Comparison of ENCODE assay signal across 10 cellular contexts in the genomic region with DNA sequence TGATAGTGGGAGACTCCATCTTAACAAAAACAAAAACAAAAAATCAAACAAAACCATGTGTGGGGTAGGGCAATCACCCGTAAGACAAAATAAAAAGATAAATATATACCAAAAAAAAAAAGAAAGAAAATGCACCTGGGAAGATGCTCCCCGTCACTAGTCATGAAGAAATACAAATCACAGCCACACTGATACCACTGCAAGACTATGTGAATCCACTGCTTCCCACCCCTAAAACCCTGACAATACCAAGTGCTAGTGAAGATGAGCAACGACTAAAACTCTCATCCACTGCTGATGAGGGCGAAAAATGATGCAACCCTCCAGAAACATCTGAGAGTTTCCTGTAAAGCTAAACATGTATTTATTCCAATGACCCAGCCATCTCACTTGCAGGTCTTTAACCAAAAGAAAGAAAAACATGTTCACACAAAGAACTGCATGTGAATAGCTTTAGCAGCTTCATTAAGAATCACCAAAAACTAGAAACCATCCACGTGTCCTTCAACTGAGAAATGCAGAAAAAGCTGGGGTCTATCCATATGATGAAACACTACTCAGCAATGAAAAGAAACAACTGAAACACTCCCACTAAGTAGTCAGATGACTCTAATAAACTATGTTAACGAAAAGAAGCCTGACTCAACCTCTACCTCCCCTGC. TPM values are rescaled to one million over a fixed set of nuclear protein-coding genes. Genes with fewer than 3 reads are reported as not detected.
DNase-seq lines count a peak whose midpoint lies in the region; ATAC-seq and TF ChIP-seq lines count a peak whose summit lies in the region.
"Had no signal": no experiment of that assay in that cellular context is flagged by ENCODE, and none has a peak within 500 bp of the region (broad histone marks: within the 10 kb centered on the region; RNA-seq: fewer than 3 reads in every experiment).

No MANE protein-coding gene starts in this region.

- no peak overlapping the region for H3K4me3 ChIP-seq in CD4-positive, alpha-beta memory T cell (ENCODE audit: low read length in 2 of 2)
- H3K4me3 ChIP-seq in Karpas-422 (ENCODE audit: low read length) = no peak overlapping the region
- H3K4me3 ChIP-seq in uterus = no peak overlapping the region
- H3K4me3 ChIP-seq: adrenal gland, psoas muscle had no signal

- peaks cover 7 to 11% of the 10 kb centered on the region in 2 donors for H3K36me3 Mint-ChIP-seq in CD4-positive, alpha-beta memory T cell
- peaks cover 2% of the 10 kb centered on the region for H3K36me3 Mint-ChIP-seq in activated naive CD8-positive, alpha-beta T cell
- H3K36me3 Mint-ChIP-seq in mesothelial cell of epicardium = peaks cover 5% of the 10 kb centered on the region

- POLR2A ChIA-PET in CD4-positive, alpha-beta memory T cell (lab: Charles Lee; ENCODE audit: partially characterized antibody) = interaction anchor here (1.5 kb wide), 1 partner anchor 18 kb away, joined by 4 read pairs; no protein-coding TSS in a partner anchor

- H3K4me1 ChIP-seq in CD4-positive, alpha-beta memory T cell (ENCODE audit: insufficient read depth, low read length) = peaks cover 95% of the 10 kb centered on the region
- H3K4me1 ChIP-seq in Karpas-422 (ENCODE audit: low read length) = peaks cover 74% of the 10 kb centered on the region
- peaks cover 14 to 25% of the 10 kb centered on the region in 2 donors for H3K4me1 ChIP-seq in uterus

- peaks cover 62 to 97% (median 82%) of the 10 kb centered on the region in 4 donors for H3K4me1 Mint-ChIP-seq in CD4-positive, alpha-beta memory T cell
- H3K4me1 Mint-ChIP-seq in activated naive CD8-positive, alpha-beta T cell (ENCODE audit: low read depth) = peaks cover 89% of the 10 kb centered on the region
- H3K4me1 Mint-ChIP-seq in mesothelial cell of epicardium = peaks cover 50% of the 10 kb centered on the region

- no peaks in the 10 kb centered on the region for H3K9me3 Mint-ChIP-seq in CD4-positive, alpha-beta memory T cell
- no peaks in the 10 kb centered on the region for H3K9me3 Mint-ChIP-seq in activated naive CD8-positive, alpha-beta T cell (ENCODE audit: low read depth)
- H3K9me3 Mint-ChIP-seq in mesothelial cell of epicardium = peaks cover 3% of the 10 kb centered on the region

- no peak for ATAC-seq in left lobe of liver
- ATAC-seq: psoas muscle had no signal

- H3K4me2 ChIP-seq in Karpas-422 (ENCODE audit: low read depth, low read length, poor library complexity, severe bottlenecking) = no peak overlapping the region

- H2AFZ ChIP-seq in Karpas-422 (ENCODE audit: low read length) = no peak overlapping the region

- H3K27me3 Mint-ChIP-seq in CD4-positive, alpha-beta memory T cell = no peaks in the 10 kb centered on the region
- no peaks in the 10 kb centered on the region for H3K27me3 Mint-ChIP-seq in activated naive CD8-positive, alpha-beta T cell
- no peaks in the 10 kb centered on the region for H3K27me3 Mint-ChIP-seq in mesothelial cell of epicardium (ENCODE audit: low read depth)

- no peaks in the 10 kb centered on the region for H3K9me2 ChIP-seq in Karpas-422 (replicated peaks; ENCODE audit: insufficient read depth, low read length)

- no peaks in the 10 kb centered on the region for H3K9me3 ChIP-seq in CD4-positive, alpha-beta memory T cell (ENCODE audit: control insufficient read depth in 1 of 2, low read length in 2 of 2)
- H3K9me3 ChIP-seq in Karpas-422 (ENCODE audit: low read length) (no peaks in the 10 kb centered on the region), uterus (no peaks in the 10 kb centered on the region)
- H3K9me3 ChIP-seq: adrenal gland, psoas muscle had no signal

- TF ChIP-seq POLR2A in uterus (IDR thresholded peaks at IDR 0.05) = no peak

- no peak overlapping the region for H3K27ac ChIP-seq in CD4-positive, alpha-beta memory T cell (ENCODE audit: low read depth, low read length)
- H3K27ac ChIP-seq in Karpas-422 (ENCODE audit: low read length) (peak overlapping the region; percentile 55; the same call in 1 of the 2 replicates), uterus (no peak overlapping the region)
- H3K27ac ChIP-seq: psoas muscle had no signal

- peaks cover 77% of the 10 kb centered on the region for H4K20me1 ChIP-seq in Karpas-422 (ENCODE audit: insufficient read depth, low read depth, low read length)

- H3K4me3 Mint-ChIP-seq in CD4-positive, alpha-beta memory T cell = peak overlapping the region; percentile 2 to 78 (median 70)
- peak overlapping the region; percentile 63 for H3K4me3 Mint-ChIP-seq in activated naive CD8-positive, alpha-beta T cell
- no peak overlapping the region for H3K4me3 Mint-ChIP-seq in mesothelial cell of epicardium

- H3K27me3 ChIP-seq in CD4-positive, alpha-beta memory T cell (ENCODE audit: insufficient read depth, low read length) = no peaks in the 10 kb centered on the region
- H3K27me3 ChIP-seq in Karpas-422 (ENCODE audit: low read length) (no peaks in the 10 kb centered on the region), uterus (no peaks in the 10 kb centered on the region)
- H3K27me3 ChIP-seq: adrenal gland had no signal

- DNase-seq in CD4-positive, alpha-beta memory T cell = no peak
- DNase-seq in Karpas-422 = no peak
- no peak for DNase-seq in mesothelial cell of epicardium (ENCODE audit: low spot score in 2 of 2, unreplicated experiment in 2 of 2)
- DNase-seq in anterior cingulate cortex (lab: John Stamatoyannopoulos, UW) = no peak
- no peak for DNase-seq in left lobe of liver (ENCODE audit: low spot score)
- no peak for DNase-seq in cortex of kidney (lab: John Stamatoyannopoulos, UW)
- no peak for DNase-seq in uterus
- DNase-seq: psoas muscle had no signal

- H3K79me2 ChIP-seq in Karpas-422 (ENCODE audit: low read length) = peaks cover 99% of the 10 kb centered on the region

- TF ChIP-seq CTCF in mesothelial cell of epicardium (IDR thresholded peaks at IDR 0.05; ENCODE audit: unreplicated experiment) (no peak), uterus (IDR thresholded peaks at IDR 0.05) (no peak)

- H3K27ac Mint-ChIP-seq in CD4-positive, alpha-beta memory T cell = peak overlapping the region in 6 of 7 donors; percentile 24 to 79 (median 36)
- H3K27ac Mint-ChIP-seq in activated naive CD8-positive, alpha-beta T cell = peak overlapping the region; percentile 83
- peak overlapping the region; percentile 27 for H3K27ac Mint-ChIP-seq in mesothelial cell of epicardium

- no peaks in the 10 kb centered on the region for H3K36me3 ChIP-seq in CD4-positive, alpha-beta memory T cell (ENCODE audit: insufficient read depth, low read length)
- peaks cover 18% of the 10 kb centered on the region; the same call in 1 of the 2 replicates for H3K36me3 ChIP-seq in Karpas-422 (ENCODE audit: insufficient read depth, low read length)
- no peaks in the 10 kb centered on the region for H3K36me3 ChIP-seq in uterus
- H3K36me3 ChIP-seq: adrenal gland had no signal

- H3K9ac ChIP-seq in Karpas-422 (ENCODE audit: low read length) = no peak overlapping the region

- intact Hi-C loops in CD4-positive, alpha-beta memory T cell (cut with micrococcal nuclease) = no loop called here
- intact Hi-C loops in uterus (cut with DNase I; ENCODE audit: low total_unique reads) = no loop called here

- CTCF ChIA-PET in CD4-positive, alpha-beta memory T cell (lab: Charles Lee; ENCODE audit: partially characterized antibody) = no interaction called here

RNA-seq across cellular contexts. Expression of a gene that starts 31.7 kb away (rescaled TPM):
- 100 to 1,000 TPM; 149 to 152 TPM for total RNA-seq in CD4-positive, alpha-beta memory T cell
- polyA plus RNA-seq in CD4-positive, alpha-beta memory T cell = 10 to 100 TPM in 1 of 2 donors, 1 to 10 TPM in 1; 4.2 to 48.2 TPM
- 41.4 and 58.6 TPM in 2 replicates for total RNA-seq in Karpas-422 (2014; rRNA removed; shearing (Covaris generic); ENCODE audit: low replicate concordance)
- 148 to 153 TPM (median 152 TPM) in 3 replicates for total RNA-seq in mesothelial cell of epicardium
- total RNA-seq in left lobe of liver = 46.1 TPM
- total RNA-seq in uterus = 100 to 1,000 TPM in 1 of 4 donors, 10 to 100 TPM in 2, 1 to 10 TPM in 1; 5.6 to 156 (median 16.6) TPM

Comparison
In these comparisons a context has a peak if more than half of its experiments do, and no peak if none do; other contexts are left out.
1. H3K27ac Mint-ChIP-seq: peak in every context shown above with its lines; median percentile 83 in activated naive CD8-positive, alpha-beta T cell; 36 in CD4-positive, alpha-beta memory T cell; 27 in mesothelial cell of epicardium.